ENCODE assay signal across 1 cellular context in the genomic region with DNA sequence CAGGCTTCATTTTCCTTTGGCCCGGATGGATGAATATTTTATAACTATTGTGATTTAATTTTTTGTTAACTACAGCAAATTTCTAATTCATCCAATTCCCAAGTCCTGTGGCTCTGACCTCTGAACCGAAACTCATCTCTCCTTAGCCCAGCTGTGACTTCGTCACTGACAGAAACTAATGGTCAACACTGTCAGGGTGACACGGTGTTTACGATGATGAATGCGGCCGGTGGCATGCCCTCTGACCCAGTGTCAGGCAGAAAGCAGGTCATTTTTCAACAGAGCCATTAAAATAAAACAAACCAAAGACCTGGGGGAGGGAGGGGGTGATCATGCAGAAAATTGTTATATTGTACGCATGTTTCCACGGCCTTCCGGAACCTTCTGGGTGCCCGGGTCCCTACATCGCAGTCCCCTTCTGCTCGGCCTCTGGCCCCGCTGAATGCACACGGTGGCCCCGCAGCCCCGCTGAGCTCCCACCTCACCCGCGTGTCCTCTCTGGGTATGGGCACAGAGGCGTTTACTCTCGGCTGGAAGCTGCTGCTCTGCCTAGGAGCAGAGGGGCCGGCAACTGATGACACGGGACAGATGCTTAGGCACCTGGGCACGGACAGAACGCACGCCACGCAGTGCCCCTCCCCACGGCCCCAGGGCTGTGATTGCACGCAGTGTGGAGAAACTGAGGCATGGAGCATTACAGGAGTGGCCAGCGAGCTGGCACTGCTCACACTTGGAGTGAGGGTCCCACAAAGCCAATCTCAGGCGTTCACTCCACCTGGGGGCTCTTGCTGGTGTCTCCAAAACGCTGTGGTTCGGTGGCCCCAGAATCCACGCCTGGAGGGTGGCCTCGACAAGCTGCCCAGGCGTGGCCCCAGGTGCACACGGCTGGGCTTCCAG.
TF ChIP-seq lines count a peak whose summit lies in the region.

No MANE protein-coding gene starts in this region.

TF ChIP-seq in HepG2, 621 proteins besides CTCF, POLR2A, EP300 and RAD21 (continued from another document):
- TF ChIP-seq SRSF4 (IDR thresholded peaks at IDR 0.05; ENCODE audit: low read depth, low read length, poor library complexity, severe bottlenecking), result no peak
